ENCODE assay signal across 12 cellular contexts in the genomic region with DNA sequence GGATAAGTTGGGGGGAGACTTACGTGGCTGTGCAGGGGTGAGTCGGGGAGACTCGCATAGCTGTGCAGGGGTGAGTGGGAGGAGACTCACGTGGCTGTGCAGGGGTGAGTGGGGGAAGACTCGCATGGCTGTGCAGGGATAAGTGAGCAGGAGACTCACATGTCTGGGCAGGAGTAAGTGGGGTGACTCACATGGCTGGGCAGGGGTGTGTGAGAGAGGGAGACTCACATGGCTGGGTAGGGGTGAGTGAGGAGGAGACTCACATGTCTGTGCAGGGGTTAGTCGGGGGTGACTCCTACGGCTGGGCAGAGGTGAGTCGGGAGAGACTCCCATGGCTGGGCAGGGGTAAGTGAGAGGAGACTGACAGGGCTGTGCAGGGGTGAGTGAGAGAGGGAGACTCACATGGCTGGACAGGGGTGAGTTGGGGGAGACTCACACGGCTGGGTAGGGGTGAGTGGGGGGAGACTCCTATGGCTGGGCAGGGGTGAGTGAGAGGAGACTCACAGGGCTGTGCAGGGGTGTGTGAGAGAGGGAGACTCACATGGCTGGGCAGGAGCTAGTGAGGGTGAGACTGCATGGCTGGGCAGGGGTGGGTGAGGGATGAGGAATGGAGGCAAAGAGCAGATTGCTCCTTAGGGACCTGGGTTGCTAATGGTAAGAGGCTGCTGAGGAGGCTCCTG. TPM values are rescaled to one million over a fixed set of nuclear protein-coding genes. Genes with fewer than 3 reads are reported as not detected.
DNase-seq lines count a peak whose midpoint lies in the region; ATAC-seq and TF ChIP-seq lines count a peak whose summit lies in the region.
"Had no signal": no experiment of that assay in that cellular context is flagged by ENCODE, and none has a peak within 500 bp of the region (broad histone marks: within the 10 kb centered on the region; RNA-seq: fewer than 3 reads in every experiment).

No MANE protein-coding gene starts in this region.

- H3K27me3 ChIP-seq in PC-3 (ENCODE audit: low read length) (no peaks in the 10 kb centered on the region), suprapubic skin (no peaks in the 10 kb centered on the region)
- H3K27me3 ChIP-seq: brain microvascular endothelial cell, uterus had no signal

- peak; percentile 51 for DNase-seq in activated naive CD4-positive, alpha-beta T cell treated with anti-CD3 and anti-CD28 coated beads for 36 hours
- no peak for DNase-seq in activated naive CD4-positive, alpha-beta T cell treated with Interleukin-2 at 50 U/mL for 16 hours
- DNase-seq in PC-3 (peak; percentile 12), epithelial cell of esophagus (ENCODE audit: low read depth) (peak; percentile 41), suprapubic skin (ENCODE audit: low spot score in 2 of 2) (peak; percentile 40 to 50), KBM-7 (no peak)
- DNase-seq: brain microvascular endothelial cell, SW 1271, uterus had no signal

- no peak for TF ChIP-seq POLR2A in suprapubic skin (IDR thresholded peaks at IDR 0.05)

- no peak overlapping the region for H3K9ac ChIP-seq in PC-3 (ENCODE audit: low read length)

- H3K4me2 ChIP-seq in PC-3 (ENCODE audit: low read length) = no peak overlapping the region

- H3K4me1 Mint-ChIP-seq in activated naive CD4-positive, alpha-beta T cell treated with anti-CD3 and anti-CD28 coated beads for 36 hours (ENCODE audit: low read depth) = peaks cover 36% of the 10 kb centered on the region

- CTCF ChIA-PET in activated naive CD4-positive, alpha-beta T cell treated with anti-CD3 and anti-CD28 coated beads for 36 hours (lab: Charles Lee) = interaction anchor here (1.1 to 7.4 kb wide), 5 partner anchors 10 to 100 kb away, joined by 4 to 110 read pairs (median 7); no protein-coding TSS in a partner anchor
- CTCF ChIA-PET in PC-3 (lab: Charles Lee) = no interaction called here

- no peaks in the 10 kb centered on the region for H3K36me3 Mint-ChIP-seq in activated naive CD4-positive, alpha-beta T cell treated with anti-CD3 and anti-CD28 coated beads for 36 hours (ENCODE audit: low read depth)

- no peaks in the 10 kb centered on the region for H3K9me2 ChIP-seq in PC-3 (replicated peaks; ENCODE audit: low read length)

- no peaks in the 10 kb centered on the region for H3K9me3 Mint-ChIP-seq in activated naive CD4-positive, alpha-beta T cell treated with anti-CD3 and anti-CD28 coated beads for 36 hours

- ATAC-seq in PC-3 (no peak), HG03521 (IDR thresholded peaks at IDR 0.05; ENCODE audit: unreplicated experiment) (no peak), HG02588 (IDR thresholded peaks at IDR 0.05; ENCODE audit: unreplicated experiment) (no peak)
- ATAC-seq: mucosa of descending colon had no signal

- H3K4me3 Mint-ChIP-seq in activated naive CD4-positive, alpha-beta T cell treated with anti-CD3 and anti-CD28 coated beads for 36 hours = no peak overlapping the region

- H3K4me1 ChIP-seq in PC-3 (ENCODE audit: insufficient read depth, low read length) (no peaks in the 10 kb centered on the region), suprapubic skin (peaks cover 4% of the 10 kb centered on the region)
- H3K4me1 ChIP-seq: uterus had no signal

- H3K9me3 ChIP-seq in PC-3 (ENCODE audit: low read length) (no peaks in the 10 kb centered on the region), suprapubic skin (no peaks in the 10 kb centered on the region)
- H3K9me3 ChIP-seq: mucosa of descending colon, uterus had no signal

- no peak overlapping the region for H3K4me3 ChIP-seq in PC-3 (ENCODE audit: low read length)
- no peak overlapping the region for H3K4me3 ChIP-seq in epithelial cell of esophagus (ENCODE audit: low read length)
- no peak overlapping the region for H3K4me3 ChIP-seq in suprapubic skin
- H3K4me3 ChIP-seq: mucosa of descending colon, uterus had no signal

- in situ Hi-C loops in KBM-7 (cut with MboI; ENCODE audit: low pct_unique_long_range_greater_than_20kb, low sequenced_read_pairs) = loop anchor here (25.0 kb wide), 1 partner anchor 274 kb away; no protein-coding TSS in a partner anchor

- POLR2A ChIA-PET in PC-3 (lab: Charles Lee; ENCODE audit: unreplicated experiment) = no interaction called here

- H3F3A ChIP-seq in PC-3 (ENCODE audit: low read length, unreplicated experiment) = no peaks in the 10 kb centered on the region

- no peaks in the 10 kb centered on the region for H3K79me2 ChIP-seq in PC-3 (ENCODE audit: low read length)

- intact Hi-C loops in activated naive CD4-positive, alpha-beta T cell treated with anti-CD3 and anti-CD28 coated beads for 36 hours (cut with micrococcal nuclease) = loop anchor here (5.0 kb wide), 1 partner anchor 289 kb away; no protein-coding TSS in a partner anchor
- intact Hi-C loops in PC-3 (cut with micrococcal nuclease) = no loop called here

- TF ChIP-seq CTCF in PC-3 (conservative IDR thresholded peaks at IDR 0.05; ENCODE audit: low read depth, low read length) = no peak
- no peak for TF ChIP-seq CTCF in epithelial cell of esophagus (IDR thresholded peaks at IDR 0.05; ENCODE audit: insufficient read depth, low read depth, low read length, missing control alignments)
- TF ChIP-seq CTCF in suprapubic skin (IDR thresholded peaks at IDR 0.05) = no peak

- WGBS in suprapubic skin = 69% methylated on average over 9 of the region's 9 CpGs

- H3K27ac Mint-ChIP-seq in activated naive CD4-positive, alpha-beta T cell treated with anti-CD3 and anti-CD28 coated beads for 36 hours = peak overlapping the region; percentile 43

- H3K36me3 ChIP-seq in PC-3 (ENCODE audit: low read depth, low read length) (no peaks in the 10 kb centered on the region), suprapubic skin (no peaks in the 10 kb centered on the region)
- H3K36me3 ChIP-seq: brain microvascular endothelial cell, uterus had no signal

- no peak for TF ChIP-seq EP300 in suprapubic skin (IDR thresholded peaks at IDR 0.05)

- peaks cover 1% of the 10 kb centered on the region for H3K27me3 Mint-ChIP-seq in activated naive CD4-positive, alpha-beta T cell treated with anti-CD3 and anti-CD28 coated beads for 36 hours (ENCODE audit: low read depth)

- no peak overlapping the region for H2AFZ ChIP-seq in PC-3 (ENCODE audit: low read length)

- H4K20me1 ChIP-seq in PC-3 (ENCODE audit: low read length) = no peaks in the 10 kb centered on the region

- H3K27ac ChIP-seq in PC-3 (ENCODE audit: low read length) = no peak overlapping the region
- no peak overlapping the region for H3K27ac ChIP-seq in suprapubic skin
- H3K27ac ChIP-seq: brain microvascular endothelial cell, uterus had no signal

- BruUV-seq in PC-3 (replicated peaks; lab: Mats Ljungman, UMichigan) = no TSS peak

RNA-seq across cellular contexts. Expression of gene ABCG1, which starts 56.0 kb away (rescaled TPM):
- total RNA-seq in activated naive CD4-positive, alpha-beta T cell treated with anti-CD3 and anti-CD28 coated beads for 36 hours = 10 to 100 TPM; 27.8 to 28.7 TPM
- total RNA-seq in PC-3 (2014; rRNA removed) (0.66 and 2.0 TPM in 2 replicates), suprapubic skin (10 to 100 TPM; 32.0 to 54.0 (median 35.2) TPM)

Comparison
In these comparisons a context has a peak if more than half of its experiments do, and no peak if none do; other contexts are left out.
1. DNase-seq: peak in activated naive CD4-positive, alpha-beta T cell treated with anti-CD3 and anti-CD28 coated beads for 36 hours (single experiment), PC-3 (single experiment), epithelial cell of esophagus (single experiment) and suprapubic skin (2 of 2); none in activated naive CD4-positive, alpha-beta T cell treated with Interleukin-2 at 50 U/mL for 16 hours (single experiment) and KBM-7 (single experiment).